23 cellular contexts compared by ENCODE assay signal in genomic region chr15:31172606-31173005, GRCh38.
"Had no signal": no experiment of that assay in that cellular context is flagged by ENCODE, and none has a peak within 500 bp of the region (broad histone marks: within the 10 kb centered on the region; RNA-seq: fewer than 3 reads in every experiment).

No MANE protein-coding gene starts in this region.

- H3K36me3 Mint-ChIP-seq: mesothelial cell of epicardium; naive B cell; natural killer cell treated with Interleukin-12 subunit alpha and Interleukin-12 subunit beta and Interleukin-15 and Interleukin-18, amount 100 ng/mL, for 72 hours; stimulated activated memory B cell treated with anti-CD40 and anti-IgM and Interleukin-4, amounts not matched to agents 10 μg/mL and 1 μg/mL and 100 μg/mL, for 72 hours had no signal

- H3K36me3 ChIP-seq: left lung, prostate gland, sigmoid colon, thoracic aorta, tibial nerve, upper lobe of left lung had no signal

- H3K9me3 ChIP-seq: left lung, mucosa of descending colon, prostate gland, sigmoid colon, thoracic aorta, tibial nerve, upper lobe of left lung had no signal

- H3K4me1 Mint-ChIP-seq: mesothelial cell of epicardium, neural crest cell had no signal

- H3K4me3 ChIP-seq: coronary artery, hepatocyte, left lung, mucosa of descending colon, prostate gland, sigmoid colon, thoracic aorta, tibial nerve, upper lobe of left lung had no signal

- H3K9me3 Mint-ChIP-seq: mesothelial cell of epicardium; naive B cell; neural crest cell; stimulated activated memory B cell treated with anti-CD40 and anti-IgM and Interleukin-4, amounts not matched to agents 10 μg/mL and 1 μg/mL and 100 μg/mL, for 72 hours had no signal

- H3K4me1 ChIP-seq: left lung, prostate gland, sigmoid colon, tibial nerve, upper lobe of left lung had no signal

- H3K27me3 Mint-ChIP-seq: natural killer cell treated with Interleukin-12 subunit alpha and Interleukin-12 subunit beta and Interleukin-15 and Interleukin-18, amount 100 ng/mL, for 72 hours had no signal

- ATAC-seq: left lung; mucosa of descending colon; natural killer cell treated with Interleukin-12 subunit alpha and Interleukin-12 subunit beta and Interleukin-15 and Interleukin-18, amount 100 ng/mL, for 72 hours; stimulated activated memory B cell treated with anti-CD40 and anti-IgM and Interleukin-4, amounts not matched to agents 10 μg/mL and 1 μg/mL and 100 μg/mL, for 72 hours; stimulated activated naive CD8-positive, alpha-beta T cell treated with anti-CD3 and anti-CD28 coated beads, Interleukin-15, Interleukin-2, amounts not matched to agents 100 U/mL and 50 U/mL, for 24 hours had no signal

- H3K27ac ChIP-seq: coronary artery, hepatocyte, left lung, prostate gland, sigmoid colon, thoracic aorta, tibial nerve, upper lobe of left lung had no signal

- H3K27ac Mint-ChIP-seq: mesothelial cell of epicardium; naive B cell; stimulated activated memory B cell treated with anti-CD40 and anti-IgM and Interleukin-4, amounts not matched to agents 10 μg/mL and 1 μg/mL and 100 μg/mL, for 72 hours had no signal

- H3K27me3 ChIP-seq: hepatocyte, left lung, sigmoid colon, tibial nerve, upper lobe of left lung had no signal

- DNase-seq: dermis blood vessel endothelial cell; effector memory CD4-positive, alpha-beta T cell; kidney; left lung; mesenchymal stem cell; mucosa of descending colon; naive B cell; right cardiac atrium; sigmoid colon; stimulated activated CD4-positive, alpha-beta T cell treated with anti-CD3 and anti-CD28 coated beads, Interleukin-2, amount 100 ng/mL, for 24 hours; stimulated activated CD4-positive, alpha-beta T cell treated with anti-CD3 and anti-CD28 coated beads, Interleukin-4, amount 100 ng/mL, for 24 hours; stimulated activated naive CD8-positive, alpha-beta T cell treated with anti-CD3 and anti-CD28 coated beads, Interleukin-15, Interleukin-2, amounts not matched to agents 100 U/mL and 50 U/mL, for 24 hours; substantia nigra had no signal

- H3K4me3 Mint-ChIP-seq: mesothelial cell of epicardium; naive B cell; natural killer cell treated with Interleukin-12 subunit alpha and Interleukin-12 subunit beta and Interleukin-15 and Interleukin-18, amount 100 ng/mL, for 72 hours; neural crest cell; stimulated activated memory B cell treated with anti-CD40 and anti-IgM and Interleukin-4, amounts not matched to agents 10 μg/mL and 1 μg/mL and 100 μg/mL, for 72 hours had no signal
